1 cellular context compared by ENCODE assay signal in the genomic region with DNA sequence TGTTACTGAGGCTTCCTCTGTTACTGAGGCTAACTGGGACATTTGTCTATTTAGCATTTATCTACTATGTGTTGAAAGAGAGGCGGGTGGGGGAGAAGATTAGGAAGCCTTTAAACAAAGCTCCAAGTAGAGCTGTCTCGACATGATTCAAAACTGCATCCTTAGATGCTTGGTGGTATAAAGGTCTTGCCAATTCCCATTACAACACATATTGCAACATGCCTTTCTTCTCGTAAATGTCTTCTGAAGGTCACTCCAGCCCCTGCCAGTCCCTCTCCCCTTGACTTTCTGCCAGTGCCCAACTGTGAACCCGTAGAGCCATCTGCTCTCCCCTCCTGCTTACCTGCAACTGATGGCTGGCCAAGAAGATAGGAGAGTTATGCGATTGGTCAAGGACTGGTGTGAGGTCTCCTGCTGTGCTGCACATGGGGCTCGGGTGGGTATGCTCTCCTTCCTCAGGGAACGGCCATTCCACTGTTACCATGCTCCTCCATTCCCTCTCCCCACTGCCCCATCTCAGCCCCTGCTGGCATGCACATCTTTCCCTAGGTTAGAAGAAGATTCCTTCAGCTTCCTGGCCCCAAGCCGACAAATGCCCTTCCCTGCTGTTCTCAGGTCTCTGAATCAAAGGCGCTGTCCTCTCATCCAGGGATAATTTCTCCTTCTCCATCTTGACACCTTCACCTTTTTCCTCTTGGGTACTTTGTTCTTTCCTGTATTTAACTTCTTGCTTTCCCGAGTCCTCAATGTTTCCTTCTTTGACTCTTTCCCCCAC.
TF ChIP-seq lines count a peak whose summit lies in the region.

No MANE protein-coding gene starts in this region.

TF ChIP-seq in HepG2, 621 proteins besides CTCF, POLR2A, EP300 and RAD21 (continued from another document):
- TF ChIP-seq, protein P1, sequence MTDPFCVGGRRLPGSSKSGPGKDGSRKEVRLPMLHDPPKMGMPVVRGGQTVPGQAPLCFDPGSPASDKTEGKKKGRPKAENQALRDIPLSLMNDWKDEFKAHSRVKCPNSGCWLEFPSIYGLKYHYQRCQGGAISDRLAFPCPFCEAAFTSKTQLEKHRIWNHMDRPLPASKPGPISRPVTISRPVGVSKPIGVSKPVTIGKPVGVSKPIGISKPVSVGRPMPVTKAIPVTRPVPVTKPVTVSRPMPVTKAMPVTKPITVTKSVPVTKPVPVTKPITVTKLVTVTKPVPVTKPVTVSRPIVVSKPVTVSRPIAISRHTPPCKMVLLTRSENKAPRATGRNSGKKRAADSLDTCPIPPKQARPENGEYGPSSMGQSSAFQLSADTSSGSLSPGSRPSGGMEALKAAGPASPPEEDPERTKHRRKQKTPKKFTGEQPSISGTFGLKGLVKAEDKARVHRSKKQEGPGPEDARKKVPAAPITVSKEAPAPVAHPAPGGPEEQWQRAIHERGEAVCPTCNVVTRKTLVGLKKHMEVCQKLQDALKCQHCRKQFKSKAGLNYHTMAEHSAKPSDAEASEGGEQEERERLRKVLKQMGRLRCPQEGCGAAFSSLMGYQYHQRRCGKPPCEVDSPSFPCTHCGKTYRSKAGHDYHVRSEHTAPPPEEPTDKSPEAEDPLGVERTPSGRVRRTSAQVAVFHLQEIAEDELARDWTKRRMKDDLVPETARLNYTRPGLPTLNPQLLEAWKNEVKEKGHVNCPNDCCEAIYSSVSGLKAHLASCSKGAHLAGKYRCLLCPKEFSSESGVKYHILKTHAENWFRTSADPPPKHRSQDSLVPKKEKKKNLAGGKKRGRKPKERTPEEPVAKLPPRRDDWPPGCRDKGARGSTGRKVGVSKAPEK (CRISPR knock-in tag; IDR thresholded peaks at IDR 0.05; ENCODE audit: borderline replicate concordance), result no peak
- 0 out of 2 replicates have a peak, but pooled peaks have one; percentile 25 for TF ChIP-seq CEBPB (IDR thresholded peaks at IDR 0.05; ENCODE audit: borderline replicate concordance, low read depth, low read length)
- TF ChIP-seq TGIF2 (CRISPR knock-in tag; IDR thresholded peaks at IDR 0.05), result no peak
TF ChIP-seq in HepG2: peak in this region for 1.
